In genomic region chr1:55650449-55650848, GRCh38 we compare ENCODE assay signal across 16 cellular contexts.
A peak's percentile ranks its signal among the peaks of the same experiment; 100 is the strongest.
DNase-seq lines count a peak whose midpoint lies in the region; ATAC-seq and TF ChIP-seq lines count a peak whose summit lies in the region.
"Had no signal": no experiment of that assay in that cellular context is flagged by ENCODE, and none has a peak within 500 bp of the region (broad histone marks: within the 10 kb centered on the region; RNA-seq: fewer than 3 reads in every experiment).

No MANE protein-coding gene starts in this region.

- DNase-seq in adipocyte (ENCODE audit: low read depth) (peak; percentile 34), astrocyte of the spinal cord (ENCODE audit: low read depth, low spot score) (peak; percentile 32), inferior parietal cortex (ENCODE audit: extremely low spot score) (peak; percentile 28), GM23338 (ENCODE audit: low spot score) (no peak), dedifferentiated amniotic fluid mesenchymal stem cell (ENCODE audit: extremely low spot score) (no peak)
- DNase-seq in activated CD4-positive, alpha-beta T cell treated with anti-CD3 and anti-CD28 coated beads for 36 hours: no peak
- DNase-seq: CD8-positive, alpha-beta memory T cell; KG1; NCI-H1092; NCI-H187 treated with DMSO at 0.1 percent for 48 hours; NCI-H2171 treated with DMSO at 0.1 percent for 48 hours; NCI-H510A; NCI-H82; SHP77 treated with DMSO at 0.1 percent for 48 hours had no signal

- H3K9me2 ChIP-seq in GM23338 (ENCODE audit: insufficient read depth): peaks cover 6% of the 10 kb centered on the region

- H4K20me1 ChIP-seq in GM23338 (replicated peaks; ENCODE audit: insufficient read depth): no peaks in the 10 kb centered on the region
- H4K20me1 ChIP-seq: BLaER1 had no signal

- TF ChIP-seq CTCF in astrocyte of the spinal cord (IDR thresholded peaks at IDR 0.05; ENCODE audit: low read depth, low read length): no peak
- no peak for TF ChIP-seq CTCF in GM23338 (conservative IDR thresholded peaks at IDR 0.05; ENCODE audit: low read depth in 2 of 2)

- peak; percentile 42 for ATAC-seq in stimulated activated memory B cell treated with anti-CD40 and anti-IgM and Interleukin-4, amounts not matched to agents 10 μg/mL and 1 μg/mL and 100 μg/mL, for 72 hours
- no peak for ATAC-seq in activated CD4-positive, alpha-beta T cell treated with anti-CD3 and anti-CD28 coated beads for 36 hours
- no peak for ATAC-seq in GM23338

- no peak overlapping the region for H3K27ac ChIP-seq in GM23338 (ENCODE audit: low read depth)
- H3K27ac ChIP-seq: BLaER1 had no signal

- no peak overlapping the region; the same call in 1 of the 2 replicates for H2AFZ ChIP-seq in GM23338

- H3K4me1 ChIP-seq in adipocyte (ENCODE audit: control insufficient read depth, insufficient read depth, low read length): no peaks in the 10 kb centered on the region
- peaks cover 5% of the 10 kb centered on the region; the same call in 1 of the 2 replicates for H3K4me1 ChIP-seq in GM23338 (ENCODE audit: insufficient read depth)
- H3K4me1 ChIP-seq: BLaER1 had no signal

- in situ Hi-C loops in astrocyte of the spinal cord (cut with HindIII; ENCODE audit: low sequenced_read_pairs): no loop called here

- no peak overlapping the region for H3K9ac ChIP-seq in adipocyte (ENCODE audit: low read length)
- H3K9ac ChIP-seq: BLaER1 had no signal

- no peak overlapping the region for H3K27ac Mint-ChIP-seq in stimulated activated memory B cell treated with anti-CD40 and anti-IgM and Interleukin-4, amounts not matched to agents 10 μg/mL and 1 μg/mL and 100 μg/mL, for 72 hours
- H3K27ac Mint-ChIP-seq in activated CD4-positive, alpha-beta T cell treated with anti-CD3 and anti-CD28 coated beads for 36 hours: no peak overlapping the region
- H3K27ac Mint-ChIP-seq in GM23338: no peak overlapping the region
- H3K27ac Mint-ChIP-seq: CD8-positive, alpha-beta memory T cell had no signal

- CTCF ChIA-PET in activated CD4-positive, alpha-beta T cell treated with anti-CD3 and anti-CD28 coated beads for 36 hours (lab: Charles Lee): interaction anchor here (0.5 to 0.6 kb wide), 2 partner anchors 163 to 271 kb away, joined by 3 read pairs; no protein-coding TSS in a partner anchor

- H3K36me3 ChIP-seq in adipocyte (ENCODE audit: control insufficient read depth, insufficient read depth, low read length, severe bottlenecking) (no peaks in the 10 kb centered on the region), GM23338 (ENCODE audit: insufficient read depth) (no peaks in the 10 kb centered on the region)
- H3K36me3 ChIP-seq: BLaER1 had no signal

- H3K9me3 Mint-ChIP-seq in stimulated activated memory B cell treated with anti-CD40 and anti-IgM and Interleukin-4, amounts not matched to agents 10 μg/mL and 1 μg/mL and 100 μg/mL, for 72 hours: no peaks in the 10 kb centered on the region
- H3K9me3 Mint-ChIP-seq in activated CD4-positive, alpha-beta T cell treated with anti-CD3 and anti-CD28 coated beads for 36 hours (ENCODE audit: low read depth): no peaks in the 10 kb centered on the region
- no peaks in the 10 kb centered on the region; the same call in 2 of the 3 replicates for H3K9me3 Mint-ChIP-seq in GM23338
- H3K9me3 Mint-ChIP-seq: CD8-positive, alpha-beta memory T cell had no signal

- no peaks in the 10 kb centered on the region for H3K27me3 Mint-ChIP-seq in stimulated activated memory B cell treated with anti-CD40 and anti-IgM and Interleukin-4, amounts not matched to agents 10 μg/mL and 1 μg/mL and 100 μg/mL, for 72 hours
- no peaks in the 10 kb centered on the region for H3K27me3 Mint-ChIP-seq in activated CD4-positive, alpha-beta T cell treated with anti-CD3 and anti-CD28 coated beads for 36 hours
- H3K27me3 Mint-ChIP-seq in GM23338 (ENCODE audit: insufficient read depth, low read depth, poor library complexity): no peaks in the 10 kb centered on the region
- H3K27me3 Mint-ChIP-seq: CD8-positive, alpha-beta memory T cell had no signal

- no peak overlapping the region for H3K4me2 ChIP-seq in GM23338
- H3K4me2 ChIP-seq: BLaER1 had no signal

- intact Hi-C loops in activated CD4-positive, alpha-beta T cell treated with anti-CD3 and anti-CD28 coated beads for 36 hours (cut with DNase I, micrococcal nuclease): no loop called here

- no peaks in the 10 kb centered on the region for H3K36me3 Mint-ChIP-seq in stimulated activated memory B cell treated with anti-CD40 and anti-IgM and Interleukin-4, amounts not matched to agents 10 μg/mL and 1 μg/mL and 100 μg/mL, for 72 hours
- H3K36me3 Mint-ChIP-seq in activated CD4-positive, alpha-beta T cell treated with anti-CD3 and anti-CD28 coated beads for 36 hours (ENCODE audit: low read depth): no peaks in the 10 kb centered on the region
- no peaks in the 10 kb centered on the region for H3K36me3 Mint-ChIP-seq in GM23338 (ENCODE audit: low read depth)
- H3K36me3 Mint-ChIP-seq: CD8-positive, alpha-beta memory T cell had no signal

- no peaks in the 10 kb centered on the region for H3K9me3 ChIP-seq in adipocyte (ENCODE audit: control insufficient read depth, low read length)
- H3K9me3 ChIP-seq: BLaER1 had no signal

- H3K4me1 Mint-ChIP-seq in stimulated activated memory B cell treated with anti-CD40 and anti-IgM and Interleukin-4, amounts not matched to agents 10 μg/mL and 1 μg/mL and 100 μg/mL, for 72 hours: no peaks in the 10 kb centered on the region
- H3K4me1 Mint-ChIP-seq in activated CD4-positive, alpha-beta T cell treated with anti-CD3 and anti-CD28 coated beads for 36 hours: no peaks in the 10 kb centered on the region
- H3K4me1 Mint-ChIP-seq in GM23338: peaks cover 11% of the 10 kb centered on the region
- H3K4me1 Mint-ChIP-seq: CD8-positive, alpha-beta memory T cell had no signal

- POLR2A ChIA-PET in activated CD4-positive, alpha-beta T cell treated with anti-CD3 and anti-CD28 coated beads for 36 hours (lab: Charles Lee): no interaction called here

- no peaks in the 10 kb centered on the region for H3F3A ChIP-seq in GM23338 (replicated peaks; ENCODE audit: low read depth)

- H3K79me2 ChIP-seq in GM23338 (replicated peaks; ENCODE audit: insufficient read depth): no peaks in the 10 kb centered on the region

- no peak overlapping the region for H3K4me3 Mint-ChIP-seq in stimulated activated memory B cell treated with anti-CD40 and anti-IgM and Interleukin-4, amounts not matched to agents 10 μg/mL and 1 μg/mL and 100 μg/mL, for 72 hours
- no peak overlapping the region for H3K4me3 Mint-ChIP-seq in activated CD4-positive, alpha-beta T cell treated with anti-CD3 and anti-CD28 coated beads for 36 hours
- H3K4me3 Mint-ChIP-seq in GM23338: no peak overlapping the region
- H3K4me3 Mint-ChIP-seq: CD8-positive, alpha-beta memory T cell had no signal

- H3K27me3 ChIP-seq in adipocyte (replicated peaks; ENCODE audit: control insufficient read depth, insufficient read depth, low read length): no peaks in the 10 kb centered on the region
- H3K27me3 ChIP-seq in GM23338 (ENCODE audit: insufficient read depth): no peaks in the 10 kb centered on the region
- H3K27me3 ChIP-seq: BLaER1 had no signal

- H3K4me3 ChIP-seq in adipocyte (ENCODE audit: low read length) (no peak overlapping the region), astrocyte of the spinal cord (ENCODE audit: low read depth, low read length) (no peak overlapping the region), GM23338 (no peak overlapping the region)
- H3K4me3 ChIP-seq: BLaER1 had no signal

TF ChIP-seq in GM23338, 12 proteins besides CTCF, POLR2A, EP300 and RAD21:
- TF ChIP-seq ZNF114 (CRISPR knock-in tag; IDR thresholded peaks at IDR 0.05): no peak
- TF ChIP-seq EZH2 (IDR thresholded peaks at IDR 0.05; ENCODE audit: low read depth, unreplicated experiment): no peak
- no peak for TF ChIP-seq EZH2phosphoT487 (IDR thresholded peaks at IDR 0.05; ENCODE audit: unreplicated experiment)
- TF ChIP-seq REST (IDR thresholded peaks at IDR 0.05; ENCODE audit: unreplicated experiment): no peak
- no peak for TF ChIP-seq CREB1 (CRISPR knock-in tag; IDR thresholded peaks at IDR 0.05; ENCODE audit: low read depth)
- TF ChIP-seq NANOG (IDR thresholded peaks at IDR 0.05; ENCODE audit: borderline replicate concordance): no peak
- TF ChIP-seq POLR2AphosphoS5 (IDR thresholded peaks at IDR 0.05; ENCODE audit: low read depth): no peak
- no peak for TF ChIP-seq ZNF331 (CRISPR knock-in tag; IDR thresholded peaks at IDR 0.05; ENCODE audit: low read depth)
- no peak for TF ChIP-seq ETS1 (IDR thresholded peaks at IDR 0.05)
TF ChIP-seq in GM23338: peak in this region for 0.

Comparison
In these comparisons a context has a peak if more than half of its experiments do, and no peak if none do; other contexts are left out.
1. DNase-seq: peak in adipocyte (single experiment), astrocyte of the spinal cord (single experiment) and inferior parietal cortex (single experiment); none in activated CD4-positive, alpha-beta T cell treated with anti-CD3 and anti-CD28 coated beads for 36 hours (single experiment), GM23338 (single experiment) and dedifferentiated amniotic fluid mesenchymal stem cell (single experiment).